ENCODE assay signal across 9 cellular contexts in genomic region chr4:10118355-10119004, GRCh38. TPM values are rescaled to one million over a fixed set of nuclear protein-coding genes. Genes with fewer than 3 reads are reported as not detected.
DNase-seq lines count a peak whose midpoint lies in the region; ATAC-seq and TF ChIP-seq lines count a peak whose summit lies in the region.
"Had no signal": no experiment of that assay in that cellular context is flagged by ENCODE, and none has a peak within 500 bp of the region (broad histone marks: within the 10 kb centered on the region; RNA-seq: fewer than 3 reads in every experiment).

No MANE protein-coding gene starts in this region.

- no peak overlapping the region for H2AFZ ChIP-seq in ACC112 (ENCODE audit: low read length, unreplicated experiment)

- peaks cover 43% of the 10 kb centered on the region for H3K36me3 Mint-ChIP-seq in activated T-helper 17 cell treated with anti-CD3 and anti-CD28 coated beads, Interleukin-2, amount 50 U/mL, for 72 hours (ENCODE audit: low read depth)

- H3K36me3 ChIP-seq in ACC112 (ENCODE audit: insufficient read depth, low read length): peaks cover 23% of the 10 kb centered on the region; the same call in 1 of the 2 replicates
- H3K36me3 ChIP-seq in muscle layer of duodenum (ENCODE audit: control insufficient read depth in 1 of 2, insufficient read depth in 2 of 2, low read length in 2 of 2): peaks cover 20 to 28% of the 10 kb centered on the region in 2 donors

- H3K27ac ChIP-seq in ACC112 (ENCODE audit: low read depth, low read length) (no peak overlapping the region), muscle layer of duodenum (ENCODE audit: low read length) (peak overlapping the region; percentile 99)

- H3K9me3 ChIP-seq in muscle layer of duodenum (ENCODE audit: control insufficient read depth in 1 of 2, low read length in 2 of 2): no peaks in the 10 kb centered on the region

- no peaks in the 10 kb centered on the region for H3K27me3 ChIP-seq in ACC112 (ENCODE audit: insufficient read depth, low read length)
- H3K27me3 ChIP-seq in muscle layer of duodenum (ENCODE audit: low read depth, low read length): no peaks in the 10 kb centered on the region

- TF ChIP-seq CTCF in GM10266 (IDR thresholded peaks at IDR 0.05; ENCODE audit: control insufficient read depth, insufficient read depth, low read depth, missing control alignments): no peak

- peaks cover 29% of the 10 kb centered on the region for H3K4me1 Mint-ChIP-seq in activated T-helper 17 cell treated with anti-CD3 and anti-CD28 coated beads, Interleukin-2, amount 50 U/mL, for 72 hours

- no peak for DNase-seq in GM10266 (ENCODE audit: extremely low spot score)
- no peak for DNase-seq in C1 segment of cervical spinal cord (lab: John Stamatoyannopoulos, UW)
- DNase-seq in NCI-H1048 (lab: John Stamatoyannopoulos, UW): no peak
- DNase-seq: DMS79 treated with DMSO at 0.1 percent for 48 hours had no signal

- peaks cover 35% of the 10 kb centered on the region for H3K79me2 ChIP-seq in ACC112 (ENCODE audit: control insufficient read depth, insufficient read depth, low read length, unreplicated experiment)

- peaks cover 32% of the 10 kb centered on the region for H3K4me1 ChIP-seq in ACC112 (ENCODE audit: control insufficient read depth, insufficient read depth, low read length, unreplicated experiment)
- peaks cover 19 to 30% of the 10 kb centered on the region in 2 donors for H3K4me1 ChIP-seq in muscle layer of duodenum (ENCODE audit: control insufficient read depth in 1 of 2, insufficient read depth in 2 of 2, low read length in 2 of 2)

- peak overlapping the region; percentile 100 for H3K27ac Mint-ChIP-seq in activated T-helper 17 cell treated with anti-CD3 and anti-CD28 coated beads, Interleukin-2, amount 50 U/mL, for 72 hours

- no peaks in the 10 kb centered on the region for H3K9me3 Mint-ChIP-seq in activated T-helper 17 cell treated with anti-CD3 and anti-CD28 coated beads, Interleukin-2, amount 50 U/mL, for 72 hours

- no peaks in the 10 kb centered on the region for H3K27me3 Mint-ChIP-seq in activated T-helper 17 cell treated with anti-CD3 and anti-CD28 coated beads, Interleukin-2, amount 50 U/mL, for 72 hours

- peak overlapping the region; percentile 83; the same call in 1 of the 2 replicates for H3K4me3 ChIP-seq in ACC112 (ENCODE audit: low read depth, low read length)
- no peak overlapping the region for H3K4me3 ChIP-seq in muscle layer of duodenum (ENCODE audit: low read depth in 1 of 2, low read length in 2 of 2)

- ATAC-seq in GM19351 (IDR thresholded peaks at IDR 0.05; ENCODE audit: unreplicated experiment) (peak; percentile 28), HG03175 (IDR thresholded peaks at IDR 0.05; ENCODE audit: unreplicated experiment) (no peak)
- ATAC-seq in activated T-helper 17 cell treated with anti-CD3 and anti-CD28 coated beads, Interleukin-2, amount 50 U/mL, for 72 hours (replicated peaks): no peak

- peak overlapping the region; percentile 98 for H3K4me3 Mint-ChIP-seq in activated T-helper 17 cell treated with anti-CD3 and anti-CD28 coated beads, Interleukin-2, amount 50 U/mL, for 72 hours

RNA-seq across cellular contexts. Expression of gene WDR1, which starts 1.9 kb away (rescaled TPM):
- 100 to 1,000 TPM; 401 to 630 TPM for total RNA-seq in activated T-helper 17 cell treated with anti-CD3 and anti-CD28 coated beads, Interleukin-2, amount 50 U/mL, for 72 hours
